Comparison of ENCODE assay signal across 1 cellular context in genomic region chr19:38207543-38207942, GRCh38.
TF ChIP-seq lines count a peak whose summit lies in the region.

No MANE protein-coding gene starts in this region.

TF ChIP-seq in H1, 55 proteins besides CTCF, POLR2A, EP300 and RAD21:
- TF ChIP-seq NANOG (IDR thresholded peaks at IDR 0.05; ENCODE audit: insufficient read depth, low read depth, low read length, poor library complexity, severe bottlenecking) (no peak), YY1 (IDR thresholded peaks at IDR 0.05; ENCODE audit: low read depth, low read length) (no peak), SP2 (IDR thresholded peaks at IDR 0.05; ENCODE audit: low read length) (no peak), CEBPB (IDR thresholded peaks at IDR 0.05; ENCODE audit: low read depth, low read length) (no peak)
